Comparison of ENCODE assay signal across 8 cellular contexts in the genomic region with DNA sequence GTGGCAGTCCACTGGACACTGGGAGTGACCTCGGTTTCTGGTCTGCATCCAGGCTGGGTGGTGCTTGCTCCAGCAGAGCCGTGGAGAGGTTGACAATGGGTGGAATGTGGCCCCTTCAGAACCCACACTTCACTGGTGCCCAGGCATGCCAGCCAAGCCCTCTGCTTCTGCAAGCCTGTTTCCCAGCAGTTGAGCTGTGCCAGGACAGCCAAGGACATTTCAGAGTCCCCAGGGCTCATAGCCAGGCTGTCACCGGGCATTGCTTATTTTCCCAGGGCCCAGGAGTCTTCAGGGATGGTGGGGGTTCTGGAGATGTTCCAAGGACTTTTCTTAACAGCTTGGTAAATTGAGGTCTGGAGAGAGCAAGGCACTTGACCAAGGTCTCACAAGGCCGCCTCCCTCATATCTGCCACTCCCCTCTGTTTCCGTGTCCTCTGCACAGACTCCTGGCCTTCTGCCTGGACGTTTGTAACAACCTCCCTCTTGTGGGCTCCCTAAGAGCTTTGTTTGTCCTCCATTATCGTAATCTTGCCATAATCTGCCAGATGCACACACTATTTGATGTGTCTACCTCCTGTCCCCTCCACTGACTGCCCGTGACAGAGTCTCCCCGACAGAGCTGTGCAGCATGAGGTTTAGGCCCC. TPM values are rescaled to one million over a fixed set of nuclear protein-coding genes. Genes with fewer than 3 reads are reported as not detected.
A peak's percentile ranks its signal among the peaks of the same experiment; 100 is the strongest.
DNase-seq lines count a peak whose midpoint lies in the region; ATAC-seq and TF ChIP-seq lines count a peak whose summit lies in the region.
"Had no signal": no experiment of that assay in that cellular context is flagged by ENCODE, and none has a peak within 500 bp of the region (broad histone marks: within the 10 kb centered on the region; RNA-seq: fewer than 3 reads in every experiment).

No MANE protein-coding gene starts in this region.

- no peak for TF ChIP-seq EP300 in transverse colon (IDR thresholded peaks at IDR 0.05; ENCODE audit: low read depth)

- no peaks in the 10 kb centered on the region for H3K9me3 ChIP-seq in duodenal mucosa (ENCODE audit: control insufficient read depth in 1 of 2, low read length in 2 of 2)
- H3K9me3 ChIP-seq in transverse colon: no peaks in the 10 kb centered on the region

- TF ChIP-seq POLR2A in transverse colon (IDR thresholded peaks at IDR 0.05): no peak

- H3K4me3 ChIP-seq in duodenal mucosa (ENCODE audit: low read depth in 1 of 2, low read length in 2 of 2): no peak overlapping the region
- H3K4me3 ChIP-seq in transverse colon: no peak overlapping the region

- peak overlapping the region; percentile 10 for H3K27ac Mint-ChIP-seq in mesothelial cell of epicardium
- H3K27ac Mint-ChIP-seq in activated T-cell treated with anti-CD3 and anti-CD28 coated beads, Interleukin-2, amount 50 U/mL, for 24 hours: no peak overlapping the region
- H3K27ac Mint-ChIP-seq: activated CD4-positive, alpha-beta T cell treated with anti-CD3 and anti-CD28 coated beads, Interleukin-2, amount 10 ng/mL, durations not matched to agents 7 days and 5 days had no signal

- peak; percentile 80 for DNase-seq in NCI-H69 (lab: John Stamatoyannopoulos, UW)
- DNase-seq in mesothelial cell of epicardium (ENCODE audit: low spot score in 2 of 2, unreplicated experiment in 2 of 2): no peak
- DNase-seq in transverse colon: peak; percentile 68
- DNase-seq in activated T-cell treated with anti-CD3 and anti-CD28 coated beads, Interleukin-2, amount 50 U/mL, for 24 hours: no peak
- DNase-seq: activated CD4-positive, alpha-beta T cell treated with anti-CD3 and anti-CD28 coated beads, Interleukin-2, amount 10 ng/mL, durations not matched to agents 7 days and 5 days had no signal

- H3K27ac ChIP-seq in duodenal mucosa (ENCODE audit: low read depth, low read length): peak overlapping the region; percentile 6
- peak overlapping the region; percentile 72 to 85 (median 76) for H3K27ac ChIP-seq in transverse colon

- in situ Hi-C loops in transverse colon (cut with MboI; ENCODE audit: low pct_ligation_motif_present in 1 of 4, low pct_unique_long_range_greater_than_20kb in 1 of 4, low sequenced_read_pairs in 3 of 4): no loop called here

- peaks cover 57 to 62% of the 10 kb centered on the region in 2 donors for H3K4me1 ChIP-seq in duodenal mucosa (ENCODE audit: control insufficient read depth in 1 of 2, insufficient read depth in 2 of 2, low read length in 2 of 2)
- H3K4me1 ChIP-seq in transverse colon: peaks cover 56 to 81% (median 73%) of the 10 kb centered on the region in 4 donors

- TF ChIP-seq CTCF in mesothelial cell of epicardium (IDR thresholded peaks at IDR 0.05; ENCODE audit: unreplicated experiment) (no peak), transverse colon (IDR thresholded peaks at IDR 0.05) (no peak)

- H3K9ac ChIP-seq in duodenal mucosa (ENCODE audit: low read depth in 1 of 2, low read length in 2 of 2): peak overlapping the region in 1 of 2 donors; percentile 11

- no peak overlapping the region for H3K4me3 Mint-ChIP-seq in mesothelial cell of epicardium
- no peak overlapping the region for H3K4me3 Mint-ChIP-seq in activated T-cell treated with anti-CD3 and anti-CD28 coated beads, Interleukin-2, amount 50 U/mL, for 24 hours
- H3K4me3 Mint-ChIP-seq: activated CD4-positive, alpha-beta T cell treated with anti-CD3 and anti-CD28 coated beads, Interleukin-2, amount 10 ng/mL, durations not matched to agents 7 days and 5 days had no signal

- H3K4me1 Mint-ChIP-seq in mesothelial cell of epicardium: peaks cover 45% of the 10 kb centered on the region
- no peaks in the 10 kb centered on the region for H3K4me1 Mint-ChIP-seq in activated T-cell treated with anti-CD3 and anti-CD28 coated beads, Interleukin-2, amount 50 U/mL, for 24 hours (ENCODE audit: low read depth)
- H3K4me1 Mint-ChIP-seq: activated CD4-positive, alpha-beta T cell treated with anti-CD3 and anti-CD28 coated beads, Interleukin-2, amount 10 ng/mL, durations not matched to agents 7 days and 5 days had no signal

- H3K36me3 Mint-ChIP-seq in mesothelial cell of epicardium: no peaks in the 10 kb centered on the region
- no peaks in the 10 kb centered on the region for H3K36me3 Mint-ChIP-seq in activated T-cell treated with anti-CD3 and anti-CD28 coated beads, Interleukin-2, amount 50 U/mL, for 24 hours (ENCODE audit: low read depth)

- no peaks in the 10 kb centered on the region for H3K36me3 ChIP-seq in duodenal mucosa (ENCODE audit: control insufficient read depth in 1 of 2, insufficient read depth in 2 of 2, low read length in 2 of 2)
- H3K36me3 ChIP-seq in transverse colon: no peaks in the 10 kb centered on the region

- 10 to 31% methylated on average over 2 to 9 of the region's 9 CpGs for WGBS in transverse colon (ENCODE audit: low coverage in 1 of 2), 2 donors

- no peak for ATAC-seq in HG02678 (IDR thresholded peaks at IDR 0.05; ENCODE audit: unreplicated experiment)
- no peak for ATAC-seq in HG02973 (IDR thresholded peaks at IDR 0.05; ENCODE audit: unreplicated experiment)

- no peaks in the 10 kb centered on the region for H3K9me3 Mint-ChIP-seq in mesothelial cell of epicardium
- no peaks in the 10 kb centered on the region for H3K9me3 Mint-ChIP-seq in activated T-cell treated with anti-CD3 and anti-CD28 coated beads, Interleukin-2, amount 50 U/mL, for 24 hours
- H3K9me3 Mint-ChIP-seq: activated CD4-positive, alpha-beta T cell treated with anti-CD3 and anti-CD28 coated beads, Interleukin-2, amount 10 ng/mL, durations not matched to agents 7 days and 5 days had no signal

- no peaks in the 10 kb centered on the region for H3K27me3 Mint-ChIP-seq in mesothelial cell of epicardium (ENCODE audit: low read depth)
- H3K27me3 Mint-ChIP-seq in activated T-cell treated with anti-CD3 and anti-CD28 coated beads, Interleukin-2, amount 50 U/mL, for 24 hours: no peaks in the 10 kb centered on the region
- H3K27me3 Mint-ChIP-seq: activated CD4-positive, alpha-beta T cell treated with anti-CD3 and anti-CD28 coated beads, Interleukin-2, amount 10 ng/mL, durations not matched to agents 7 days and 5 days had no signal

- H3K27me3 ChIP-seq in duodenal mucosa (ENCODE audit: control insufficient read depth in 1 of 2, insufficient read depth in 2 of 2, low read length in 2 of 2): no peaks in the 10 kb centered on the region
- H3K27me3 ChIP-seq in transverse colon: no peaks in the 10 kb centered on the region

- intact Hi-C loops in transverse colon (cut with DNase I; ENCODE audit: low total_unique reads): no loop called here

RNA-seq across cellular contexts. Expression of a gene that starts 3.8 kb away (rescaled TPM):
- total RNA-seq in mesothelial cell of epicardium (129 to 132 TPM (median 132 TPM) in 3 replicates), transverse colon (100 to 1,000 TPM in 1 of 4 donors, 10 to 100 TPM in 3; 68.8 to 104 (median 96.4) TPM)

RNA-seq across cellular contexts. Expression of a gene that starts 54.6 kb away (rescaled TPM):
- total RNA-seq in mesothelial cell of epicardium: 2,586 to 2,705 TPM (median 2,627 TPM) in 3 replicates
- total RNA-seq in transverse colon: 1,000 to 10,000 TPM; 1,179 to 2,387 (median 1,878) TPM

Comparison
In these comparisons a context has a peak if more than half of its experiments do, and no peak if none do; other contexts are left out.
1. DNase-seq: peak in NCI-H69 (single experiment) and transverse colon (single experiment); none in mesothelial cell of epicardium (0 of 2) and activated T-cell treated with anti-CD3 and anti-CD28 coated beads, Interleukin-2, amount 50 U/mL, for 24 hours (single experiment).